1 cellular context compared by ENCODE assay signal in the genomic region with DNA sequence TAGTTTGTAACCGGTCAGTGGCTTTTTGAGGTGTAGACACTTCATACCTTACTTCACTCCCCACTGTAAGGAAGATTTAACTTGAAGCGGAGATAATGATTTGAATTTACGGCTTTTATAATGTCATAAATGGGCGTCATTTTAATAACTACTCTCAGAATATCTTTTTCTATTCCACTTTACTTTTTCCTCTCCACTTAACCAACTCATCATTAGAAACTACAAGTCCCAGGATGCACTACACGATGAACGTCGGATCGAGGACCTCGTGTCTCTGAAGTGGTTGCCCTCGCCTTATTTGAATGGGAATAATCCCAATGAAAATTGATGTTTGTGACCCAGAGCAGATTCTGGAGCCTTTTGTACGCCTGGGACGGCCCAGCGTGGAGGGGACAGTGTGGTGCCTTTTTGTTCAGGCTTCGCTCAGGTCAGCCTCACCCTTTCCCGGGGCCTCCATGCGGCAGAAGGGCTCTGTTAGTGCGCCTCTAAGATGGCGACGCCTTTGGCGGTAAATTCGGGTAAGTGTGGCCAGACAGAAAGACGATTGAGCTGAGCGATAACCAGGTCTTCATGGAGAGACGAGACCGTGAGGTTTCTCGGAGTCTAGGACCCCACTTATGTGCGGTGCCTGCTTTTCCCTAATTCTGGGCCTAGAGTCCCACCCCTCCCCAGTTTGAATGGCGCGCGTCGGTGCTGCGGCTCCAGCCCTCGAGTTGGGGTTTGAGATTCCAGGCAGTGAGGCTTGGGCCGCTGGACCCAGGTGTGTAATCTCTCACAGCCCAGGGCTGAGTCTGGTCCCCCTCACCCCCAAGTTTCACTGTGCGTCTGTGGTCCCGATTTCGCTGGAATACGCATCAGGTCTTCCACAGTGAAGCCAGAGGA.
TF ChIP-seq lines count a peak whose summit lies in the region.

Gene NUP205, plus strand, starts transcription at position 463 of the 882 bp plus-strand sequence. Its CDS starts 28 bp downstream, at position 491.

TF ChIP-seq in HepG2, 621 proteins besides CTCF, POLR2A, EP300 and RAD21 (continued from another document and continues in another):
- TF ChIP-seq, protein P1, sequence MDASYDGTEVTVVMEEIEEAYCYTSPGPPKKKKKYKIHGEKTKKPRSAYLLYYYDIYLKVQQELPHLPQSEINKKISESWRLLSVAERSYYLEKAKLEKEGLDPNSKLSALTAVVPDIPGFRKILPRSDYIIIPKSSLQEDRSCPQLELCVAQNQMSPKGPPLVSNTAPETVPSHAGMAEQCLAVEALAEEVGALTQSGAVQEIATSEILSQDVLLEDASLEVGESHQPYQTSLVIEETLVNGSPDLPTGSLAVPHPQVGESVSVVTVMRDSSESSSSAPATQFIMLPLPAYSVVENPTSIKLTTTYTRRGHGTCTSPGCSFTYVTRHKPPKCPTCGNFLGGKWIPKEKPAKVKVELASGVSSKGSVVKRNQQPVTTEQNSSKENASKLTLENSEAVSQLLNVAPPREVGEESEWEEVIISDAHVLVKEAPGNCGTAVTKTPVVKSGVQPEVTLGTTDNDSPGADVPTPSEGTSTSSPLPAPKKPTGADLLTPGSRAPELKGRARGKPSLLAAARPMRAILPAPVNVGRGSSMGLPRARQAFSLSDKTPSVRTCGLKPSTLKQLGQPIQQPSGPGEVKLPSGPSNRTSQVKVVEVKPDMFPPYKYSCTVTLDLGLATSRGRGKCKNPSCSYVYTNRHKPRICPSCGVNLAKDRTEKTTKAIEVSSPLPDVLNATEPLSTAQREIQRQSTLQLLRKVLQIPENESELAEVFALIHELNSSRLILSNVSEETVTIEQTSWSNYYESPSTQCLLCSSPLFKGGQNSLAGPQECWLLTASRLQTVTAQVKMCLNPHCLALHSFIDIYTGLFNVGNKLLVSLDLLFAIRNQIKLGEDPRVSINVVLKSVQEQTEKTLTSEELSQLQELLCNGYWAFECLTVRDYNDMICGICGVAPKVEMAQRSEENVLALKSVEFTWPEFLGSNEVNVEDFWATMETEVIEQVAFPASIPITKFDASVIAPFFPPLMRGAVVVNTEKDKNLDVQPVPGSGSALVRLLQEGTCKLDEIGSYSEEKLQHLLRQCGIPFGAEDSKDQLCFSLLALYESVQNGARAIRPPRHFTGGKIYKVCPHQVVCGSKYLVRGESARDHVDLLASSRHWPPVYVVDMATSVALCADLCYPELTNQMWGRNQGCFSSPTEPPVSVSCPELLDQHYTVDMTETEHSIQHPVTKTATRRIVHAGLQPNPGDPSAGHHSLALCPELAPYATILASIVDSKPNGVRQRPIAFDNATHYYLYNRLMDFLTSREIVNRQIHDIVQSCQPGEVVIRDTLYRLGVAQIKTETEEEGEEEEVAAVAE (CRISPR knock-in tag; IDR thresholded peaks at IDR 0.05; ENCODE audit: borderline replicate concordance), result peak; percentile 51; the same call in 1 of the 2 replicates
- TF ChIP-seq ZIK1 (CRISPR knock-in tag; IDR thresholded peaks at IDR 0.05; ENCODE audit: borderline replicate concordance, low read depth) (peak; percentile 20; the same call in 1 of the 2 replicates), ZNF234 (CRISPR knock-in tag; conservative IDR thresholded peaks at IDR 0.05) (peak; percentile 62; the same call in 1 of the 2 replicates), KLF12 (CRISPR knock-in tag; IDR thresholded peaks at IDR 0.05; ENCODE audit: borderline replicate concordance) (no peak), STAT5B (CRISPR knock-in tag; IDR thresholded peaks at IDR 0.05) (no peak), JARID2 (CRISPR knock-in tag; IDR thresholded peaks at IDR 0.05; ENCODE audit: insufficient replicate concordance) (peak; percentile 61), SOX6 (IDR thresholded peaks at IDR 0.05) (no peak), SOX6 (CRISPR knock-in tag; IDR thresholded peaks at IDR 0.05) (peak; percentile 47), TCF7 (IDR thresholded peaks at IDR 0.05; ENCODE audit: low read depth) (no peak), ISL2 (CRISPR knock-in tag; IDR thresholded peaks at IDR 0.05) (peak; percentile 71), ZNF558 (CRISPR knock-in tag; IDR thresholded peaks at IDR 0.05; ENCODE audit: borderline replicate concordance) (0 out of 2 replicates have a peak, but pooled peaks have one; percentile 33), NR2C2 (CRISPR knock-in tag; IDR thresholded peaks at IDR 0.05; ENCODE audit: borderline replicate concordance) (peak; percentile 81), SMARCC2 (IDR thresholded peaks at IDR 0.05) (no peak), HIVEP1 (CRISPR knock-in tag; IDR thresholded peaks at IDR 0.05) (peak; percentile 50; the same call in 1 of the 2 replicates), PHF21A (CRISPR knock-in tag; IDR thresholded peaks at IDR 0.05) (peak; percentile 63; the same call in 1 of the 2 replicates), ZNF101 (CRISPR knock-in tag; IDR thresholded peaks at IDR 0.05; ENCODE audit: borderline replicate concordance, low read depth) (no peak), ZNF136 (CRISPR knock-in tag; IDR thresholded peaks at IDR 0.05; ENCODE audit: low read depth) (peak; percentile 87; the same call in 1 of the 2 replicates), FOXA1 (IDR thresholded peaks at IDR 0.05) (no peak), FOXA1 (CRISPR knock-in tag; IDR thresholded peaks at IDR 0.05) (no peak), MYNN (CRISPR knock-in tag; IDR thresholded peaks at IDR 0.05; ENCODE audit: low read depth) (0 out of 2 replicates have a peak, but pooled peaks have one; percentile 75), ZNF546 (CRISPR knock-in tag; conservative IDR thresholded peaks at IDR 0.05) (peak; percentile 60; the same call in 1 of the 2 replicates), HNRNPH1 (optimal IDR thresholded peaks at IDR 0.05; ENCODE audit: low read depth, low read length) (no peak), NCOA2 (CRISPR knock-in tag; IDR thresholded peaks at IDR 0.05) (peak; percentile 56; the same call in 1 of the 2 replicates), SRSF4 (IDR thresholded peaks at IDR 0.05; ENCODE audit: low read depth, low read length, poor library complexity, severe bottlenecking) (no peak), ZNF501 (CRISPR knock-in tag; IDR thresholded peaks at IDR 0.05) (peak; percentile 94), ZKSCAN5 (CRISPR knock-in tag; IDR thresholded peaks at IDR 0.05) (no peak), XBP1 (CRISPR knock-in tag; IDR thresholded peaks at IDR 0.05) (no peak; the same call in 1 of the 2 replicates), MAFK (conservative IDR thresholded peaks at IDR 0.05 in 1 of 2, IDR thresholded peaks at IDR 0.05 in 1 of 2; ENCODE audit: low read length in 2 of 2) (no peak), MZF1 (CRISPR knock-in tag; IDR thresholded peaks at IDR 0.05; ENCODE audit: borderline replicate concordance) (no peak), ZNF343 (CRISPR knock-in tag; IDR thresholded peaks at IDR 0.05) (no peak), TRIM24 (CRISPR knock-in tag; IDR thresholded peaks at IDR 0.05) (no peak), MIER2 (CRISPR knock-in tag; IDR thresholded peaks at IDR 0.05) (peak; percentile 77), CEBPG (CRISPR knock-in tag; IDR thresholded peaks at IDR 0.05) (no peak)
- TF ChIP-seq, protein P2, sequence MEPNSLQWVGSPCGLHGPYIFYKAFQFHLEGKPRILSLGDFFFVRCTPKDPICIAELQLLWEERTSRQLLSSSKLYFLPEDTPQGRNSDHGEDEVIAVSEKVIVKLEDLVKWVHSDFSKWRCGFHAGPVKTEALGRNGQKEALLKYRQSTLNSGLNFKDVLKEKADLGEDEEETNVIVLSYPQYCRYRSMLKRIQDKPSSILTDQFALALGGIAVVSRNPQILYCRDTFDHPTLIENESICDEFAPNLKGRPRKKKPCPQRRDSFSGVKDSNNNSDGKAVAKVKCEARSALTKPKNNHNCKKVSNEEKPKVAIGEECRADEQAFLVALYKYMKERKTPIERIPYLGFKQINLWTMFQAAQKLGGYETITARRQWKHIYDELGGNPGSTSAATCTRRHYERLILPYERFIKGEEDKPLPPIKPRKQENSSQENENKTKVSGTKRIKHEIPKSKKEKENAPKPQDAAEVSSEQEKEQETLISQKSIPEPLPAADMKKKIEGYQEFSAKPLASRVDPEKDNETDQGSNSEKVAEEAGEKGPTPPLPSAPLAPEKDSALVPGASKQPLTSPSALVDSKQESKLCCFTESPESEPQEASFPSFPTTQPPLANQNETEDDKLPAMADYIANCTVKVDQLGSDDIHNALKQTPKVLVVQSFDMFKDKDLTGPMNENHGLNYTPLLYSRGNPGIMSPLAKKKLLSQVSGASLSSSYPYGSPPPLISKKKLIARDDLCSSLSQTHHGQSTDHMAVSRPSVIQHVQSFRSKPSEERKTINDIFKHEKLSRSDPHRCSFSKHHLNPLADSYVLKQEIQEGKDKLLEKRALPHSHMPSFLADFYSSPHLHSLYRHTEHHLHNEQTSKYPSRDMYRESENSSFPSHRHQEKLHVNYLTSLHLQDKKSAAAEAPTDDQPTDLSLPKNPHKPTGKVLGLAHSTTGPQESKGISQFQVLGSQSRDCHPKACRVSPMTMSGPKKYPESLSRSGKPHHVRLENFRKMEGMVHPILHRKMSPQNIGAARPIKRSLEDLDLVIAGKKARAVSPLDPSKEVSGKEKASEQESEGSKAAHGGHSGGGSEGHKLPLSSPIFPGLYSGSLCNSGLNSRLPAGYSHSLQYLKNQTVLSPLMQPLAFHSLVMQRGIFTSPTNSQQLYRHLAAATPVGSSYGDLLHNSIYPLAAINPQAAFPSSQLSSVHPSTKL (CRISPR knock-in tag; IDR thresholded peaks at IDR 0.05), result peak; percentile 64; the same call in 1 of the 2 replicates
- TF ChIP-seq, protein P3, sequence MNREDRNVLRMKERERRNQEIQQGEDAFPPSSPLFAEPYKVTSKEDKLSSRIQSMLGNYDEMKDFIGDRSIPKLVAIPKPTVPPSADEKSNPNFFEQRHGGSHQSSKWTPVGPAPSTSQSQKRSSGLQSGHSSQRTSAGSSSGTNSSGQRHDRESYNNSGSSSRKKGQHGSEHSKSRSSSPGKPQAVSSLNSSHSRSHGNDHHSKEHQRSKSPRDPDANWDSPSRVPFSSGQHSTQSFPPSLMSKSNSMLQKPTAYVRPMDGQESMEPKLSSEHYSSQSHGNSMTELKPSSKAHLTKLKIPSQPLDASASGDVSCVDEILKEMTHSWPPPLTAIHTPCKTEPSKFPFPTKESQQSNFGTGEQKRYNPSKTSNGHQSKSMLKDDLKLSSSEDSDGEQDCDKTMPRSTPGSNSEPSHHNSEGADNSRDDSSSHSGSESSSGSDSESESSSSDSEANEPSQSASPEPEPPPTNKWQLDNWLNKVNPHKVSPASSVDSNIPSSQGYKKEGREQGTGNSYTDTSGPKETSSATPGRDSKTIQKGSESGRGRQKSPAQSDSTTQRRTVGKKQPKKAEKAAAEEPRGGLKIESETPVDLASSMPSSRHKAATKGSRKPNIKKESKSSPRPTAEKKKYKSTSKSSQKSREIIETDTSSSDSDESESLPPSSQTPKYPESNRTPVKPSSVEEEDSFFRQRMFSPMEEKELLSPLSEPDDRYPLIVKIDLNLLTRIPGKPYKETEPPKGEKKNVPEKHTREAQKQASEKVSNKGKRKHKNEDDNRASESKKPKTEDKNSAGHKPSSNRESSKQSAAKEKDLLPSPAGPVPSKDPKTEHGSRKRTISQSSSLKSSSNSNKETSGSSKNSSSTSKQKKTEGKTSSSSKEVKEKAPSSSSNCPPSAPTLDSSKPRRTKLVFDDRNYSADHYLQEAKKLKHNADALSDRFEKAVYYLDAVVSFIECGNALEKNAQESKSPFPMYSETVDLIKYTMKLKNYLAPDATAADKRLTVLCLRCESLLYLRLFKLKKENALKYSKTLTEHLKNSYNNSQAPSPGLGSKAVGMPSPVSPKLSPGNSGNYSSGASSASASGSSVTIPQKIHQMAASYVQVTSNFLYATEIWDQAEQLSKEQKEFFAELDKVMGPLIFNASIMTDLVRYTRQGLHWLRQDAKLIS (CRISPR knock-in tag; IDR thresholded peaks at IDR 0.05), result peak; percentile 26
- TF ChIP-seq, protein P4, sequence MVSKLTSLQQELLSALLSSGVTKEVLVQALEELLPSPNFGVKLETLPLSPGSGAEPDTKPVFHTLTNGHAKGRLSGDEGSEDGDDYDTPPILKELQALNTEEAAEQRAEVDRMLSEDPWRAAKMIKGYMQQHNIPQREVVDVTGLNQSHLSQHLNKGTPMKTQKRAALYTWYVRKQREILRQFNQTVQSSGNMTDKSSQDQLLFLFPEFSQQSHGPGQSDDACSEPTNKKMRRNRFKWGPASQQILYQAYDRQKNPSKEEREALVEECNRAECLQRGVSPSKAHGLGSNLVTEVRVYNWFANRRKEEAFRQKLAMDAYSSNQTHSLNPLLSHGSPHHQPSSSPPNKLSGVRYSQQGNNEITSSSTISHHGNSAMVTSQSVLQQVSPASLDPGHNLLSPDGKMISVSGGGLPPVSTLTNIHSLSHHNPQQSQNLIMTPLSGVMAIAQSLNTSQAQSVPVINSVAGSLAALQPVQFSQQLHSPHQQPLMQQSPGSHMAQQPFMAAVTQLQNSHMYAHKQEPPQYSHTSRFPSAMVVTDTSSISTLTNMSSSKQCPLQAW (CRISPR knock-in tag; IDR thresholded peaks at IDR 0.05), result peak; percentile 82; the same call in 1 of the 2 replicates
- TF ChIP-seq, protein P5, sequence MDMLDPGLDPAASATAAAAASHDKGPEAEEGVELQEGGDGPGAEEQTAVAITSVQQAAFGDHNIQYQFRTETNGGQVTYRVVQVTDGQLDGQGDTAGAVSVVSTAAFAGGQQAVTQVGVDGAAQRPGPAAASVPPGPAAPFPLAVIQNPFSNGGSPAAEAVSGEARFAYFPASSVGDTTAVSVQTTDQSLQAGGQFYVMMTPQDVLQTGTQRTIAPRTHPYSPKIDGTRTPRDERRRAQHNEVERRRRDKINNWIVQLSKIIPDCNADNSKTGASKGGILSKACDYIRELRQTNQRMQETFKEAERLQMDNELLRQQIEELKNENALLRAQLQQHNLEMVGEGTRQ (IDR thresholded peaks at IDR 0.05; ENCODE audit: low read depth, low read length), result no peak
- TF ChIP-seq, protein P5 (CRISPR knock-in tag; IDR thresholded peaks at IDR 0.05; ENCODE audit: borderline replicate concordance), result no peak
